ENCODE assay signal across 8 cellular contexts in the genomic region with DNA sequence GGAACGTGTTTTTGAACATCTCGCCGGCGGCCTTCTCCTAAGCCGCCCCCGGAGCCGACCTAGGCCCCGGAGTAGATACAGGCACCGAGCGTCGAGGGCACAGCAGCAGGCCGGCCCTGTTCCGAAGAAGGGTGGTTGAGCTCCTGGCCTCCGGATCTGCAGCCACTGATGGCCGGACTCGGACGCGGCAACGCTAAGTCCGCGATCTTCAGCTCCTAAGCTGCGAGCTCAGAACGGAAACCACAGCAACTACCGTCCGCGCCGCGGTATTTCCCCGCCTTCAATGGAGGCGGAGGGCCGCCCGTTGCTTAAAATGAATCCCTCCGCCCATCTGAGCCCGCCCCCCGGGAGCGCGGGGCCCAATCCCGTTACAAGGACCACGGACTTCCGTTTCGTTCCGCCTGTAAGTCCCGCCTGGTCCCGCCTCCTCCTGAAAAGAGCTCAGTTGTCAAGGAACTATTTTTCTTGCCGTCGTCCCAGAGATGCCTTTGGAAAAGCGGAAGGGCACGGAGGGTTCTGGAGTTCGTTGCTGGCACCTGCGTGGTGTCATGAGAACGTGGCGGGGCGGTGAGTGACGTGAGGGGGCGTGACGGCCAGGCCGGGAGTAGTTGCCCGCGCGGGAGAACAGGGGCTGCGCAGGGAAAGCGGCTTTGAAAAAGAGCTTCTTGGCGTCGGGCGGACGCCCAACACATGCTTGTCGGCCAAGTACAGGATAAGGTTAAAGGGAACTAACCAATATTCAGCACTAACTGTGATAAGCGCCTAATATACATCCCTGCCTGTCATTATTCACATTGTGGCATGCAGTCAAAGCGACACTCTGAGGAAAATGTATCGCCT. TPM values are rescaled to one million over a fixed set of nuclear protein-coding genes. Genes with fewer than 3 reads are reported as not detected.
DNase-seq lines count a peak whose midpoint lies in the region; ATAC-seq, FAIRE-seq and TF ChIP-seq lines count a peak whose summit lies in the region.

A gene (minus strand): TSS at position 285 of the 840 bp plus-strand sequence. CDS start 266 bp downstream, at position 19.

- H3K4me1 ChIP-seq in adipocyte (ENCODE audit: control insufficient read depth, insufficient read depth, low read length) (peaks cover 39% of the 10 kb centered on the region), pancreas (peaks cover 23 to 24% (median 23%) of the 10 kb centered on the region in 3 donors), tibial artery (peaks cover 0 to 39% (median 29%) of the 10 kb centered on the region in 4 donors)

- TF ChIP-seq CTCF in GM12875 (IDR thresholded peaks at IDR 0.05; ENCODE audit: borderline replicate concordance, insufficient read depth, low read depth, low read length) (no peak), pancreas (IDR thresholded peaks at IDR 0.05) (no peak), tibial artery (IDR thresholded peaks at IDR 0.05) (no peak)

- intact Hi-C loops in Right ventricle myocardium superior (cut with DNase I): loop anchor here (10.0 kb wide), 1 partner anchor 225 kb away; no protein-coding TSS in a partner anchor
- intact Hi-C loops in pancreas (cut with DNase I): loop anchor here in 1 of 3 donors (10.0 kb wide), 1 partner anchor 105 kb away; a partner anchor contains a TSS
- intact Hi-C loops in tibial artery (cut with DNase I; ENCODE audit: low total_unique reads): loop anchor here (5.0 to 10.0 kb wide), 2 partner anchors 107 to 395 kb away; a partner anchor contains a TSS

- FAIRE-seq in pancreas (lab: Jason Lieb, UNC): peak; percentile 82

- H3K27ac ChIP-seq in pancreas (peak within 1 kb of the TSS; percentile 75 to 85 (median 80)), tibial artery (peak within 1 kb of the TSS; percentile 80 to 94)

- peak; percentile 92 for ATAC-seq in HG02798 (IDR thresholded peaks at IDR 0.05; ENCODE audit: poor library complexity, unreplicated experiment)
- peak; percentile 96 for ATAC-seq in Right ventricle myocardium superior (ENCODE audit: poor library complexity)
- ATAC-seq in pancreas: peak; percentile 94 to 97 (median 95)

- H3K36me3 ChIP-seq in adipocyte (ENCODE audit: control insufficient read depth, insufficient read depth, low read length, severe bottlenecking) (no peaks in the 10 kb centered on the region), pancreas (no peaks in the 10 kb centered on the region), tibial artery (no peaks in the 10 kb centered on the region)

- H3K4me3 ChIP-seq in GM12875 (ENCODE audit: low read depth, low read length) (peak within 1 kb of the TSS; percentile 77), adipocyte (ENCODE audit: low read length) (peak within 1 kb of the TSS; percentile 97), pancreas (peak within 1 kb of the TSS; percentile 45 to 87 (median 66)), tibial artery (peak within 1 kb of the TSS; percentile 72 to 93)

- peak within 1 kb of the TSS; percentile 93 for H3K9ac ChIP-seq in adipocyte (ENCODE audit: low read length)

- no peaks in the 10 kb centered on the region for H3K9me3 ChIP-seq in adipocyte (ENCODE audit: control insufficient read depth, low read length)
- H3K9me3 ChIP-seq in pancreas: no peaks in the 10 kb centered on the region
- H3K9me3 ChIP-seq in tibial artery: peaks cover 0 to 3% (median 0%) of the 10 kb centered on the region in 3 donors

- H3K27me3 ChIP-seq in adipocyte (replicated peaks; ENCODE audit: control insufficient read depth, insufficient read depth, low read length) (no peaks in the 10 kb centered on the region), pancreas (no peaks in the 10 kb centered on the region), tibial artery (no peaks in the 10 kb centered on the region)

- WGBS in pancreas, 2 donors: 0 to 1% methylated on average over 69 to 70 of the region's 70 CpGs

- DNase-seq in NCI-H1436 (lab: John Stamatoyannopoulos, UW) (peak; percentile 99), T follicular helper cell (ENCODE audit: low read depth) (peak; percentile 94), adipocyte (ENCODE audit: low read depth) (peak; percentile 100), Right ventricle myocardium superior (peak; percentile 98), pancreas (peak; percentile 97 to 99 (median 99)), tibial artery (peak; percentile 99)

RNA-seq across cellular contexts. Expression of the gene that starts here (rescaled TPM):
- total RNA-seq in Right ventricle myocardium superior: 34.2 TPM
- total RNA-seq in pancreas: 10 to 100 TPM in 1 of 6 donors, 1 to 10 TPM in 5; 5.7 to 10.6 (median 8.3) TPM
- 10 to 100 TPM in 1 of 2 donors, 1 to 10 TPM in 1; 5.2 to 23.2 TPM for polyA plus RNA-seq in pancreas

Comparison
In these comparisons a context has a peak if more than half of its experiments do, and no peak if none do; other contexts are left out.
1. Peak in every context shown above with its lines: DNase-seq, ATAC-seq, H3K4me3 ChIP-seq and H3K27ac ChIP-seq.